Comparison of ENCODE assay signal across 1 cellular context in genomic region chr19:33273881-33274662, GRCh38.
TF ChIP-seq lines count a peak whose summit lies in the region.

No MANE protein-coding gene starts in this region.

TF ChIP-seq in HepG2, 621 proteins besides CTCF, POLR2A, EP300 and RAD21 (continued from another document and continues in another):
- TF ChIP-seq ZBTB46 (CRISPR knock-in tag; IDR thresholded peaks at IDR 0.05; ENCODE audit: borderline replicate concordance) (no peak), KDM5B (CRISPR knock-in tag; IDR thresholded peaks at IDR 0.05; ENCODE audit: borderline replicate concordance) (peak; percentile 70; the same call in 1 of the 2 replicates), GLMP (CRISPR knock-in tag; IDR thresholded peaks at IDR 0.05; ENCODE audit: borderline replicate concordance) (no peak; the same call in 1 of the 2 replicates), GABPA (IDR thresholded peaks at IDR 0.05; ENCODE audit: low read depth, low read length) (no peak), GABPA (CRISPR knock-in tag; IDR thresholded peaks at IDR 0.05; ENCODE audit: low read depth) (no peak), RBM22 (optimal IDR thresholded peaks at IDR 0.05; ENCODE audit: low read length) (no peak), ZNF136 (CRISPR knock-in tag; IDR thresholded peaks at IDR 0.05; ENCODE audit: low read depth) (0 out of 2 replicates have a peak, but pooled peaks have one; percentile 11), ZNF468 (CRISPR knock-in tag; IDR thresholded peaks at IDR 0.05) (no peak), NR0B2 (CRISPR knock-in tag; IDR thresholded peaks at IDR 0.05) (no peak), NBN (conservative IDR thresholded peaks at IDR 0.05) (no peak), NAIF1 (CRISPR knock-in tag; IDR thresholded peaks at IDR 0.05; ENCODE audit: borderline replicate concordance) (no peak), MIXL1 (CRISPR knock-in tag; IDR thresholded peaks at IDR 0.05) (peak; percentile 61; the same call in 1 of the 2 replicates), GPN1 (CRISPR knock-in tag; IDR thresholded peaks at IDR 0.05; ENCODE audit: borderline replicate concordance) (no peak), ZNF557 (CRISPR knock-in tag; IDR thresholded peaks at IDR 0.05) (no peak), ZNF883 (CRISPR knock-in tag; IDR thresholded peaks at IDR 0.05; ENCODE audit: not compliant biosample characterization) (peak; percentile 27), ZSCAN29 (CRISPR knock-in tag; conservative IDR thresholded peaks at IDR 0.05) (no peak), CHCHD3 (CRISPR knock-in tag; IDR thresholded peaks at IDR 0.05) (no peak), ZNF775 (CRISPR knock-in tag; IDR thresholded peaks at IDR 0.05; ENCODE audit: borderline replicate concordance) (no peak), POGZ (CRISPR knock-in tag; IDR thresholded peaks at IDR 0.05) (peak; percentile 10; the same call in 1 of the 2 replicates), SMARCC2 (IDR thresholded peaks at IDR 0.05) (no peak), CHD2 (IDR thresholded peaks at IDR 0.05; ENCODE audit: low read depth, low read length) (no peak), HNF4A (CRISPR knock-in tag; IDR thresholded peaks at IDR 0.05) (peak; percentile 62), GATAD2A (CRISPR knock-in tag; IDR thresholded peaks at IDR 0.05) (peak; percentile 80), ZNF280D (CRISPR knock-in tag; IDR thresholded peaks at IDR 0.05) (peak; percentile 86), ZNF747 (CRISPR knock-in tag; IDR thresholded peaks at IDR 0.05; ENCODE audit: borderline replicate concordance) (no peak), ELF3 (CRISPR knock-in tag; IDR thresholded peaks at IDR 0.05) (peak; percentile 93), ZNF598 (CRISPR knock-in tag; IDR thresholded peaks at IDR 0.05; ENCODE audit: borderline replicate concordance) (no peak), RARA (CRISPR knock-in tag; IDR thresholded peaks at IDR 0.05) (peak; percentile 85), HNF4G (IDR thresholded peaks at IDR 0.05; ENCODE audit: borderline replicate concordance, low read depth, low read length) (no peak), HNF4G (CRISPR knock-in tag; IDR thresholded peaks at IDR 0.05; ENCODE audit: borderline replicate concordance, low read depth) (peak; percentile 62; the same call in 1 of the 2 replicates), SP2 (CRISPR knock-in tag; IDR thresholded peaks at IDR 0.05) (no peak), HNF1B (CRISPR knock-in tag; IDR thresholded peaks at IDR 0.05) (peak; percentile 58; the same call in 1 of the 2 replicates), NR2F6 (IDR thresholded peaks at IDR 0.05) (peak; percentile 15; the same call in 1 of the 2 replicates), NR2F6 (CRISPR knock-in tag; IDR thresholded peaks at IDR 0.05) (peak; percentile 84), KLF11 (CRISPR knock-in tag; IDR thresholded peaks at IDR 0.05) (no peak), ZKSCAN8 (CRISPR knock-in tag; IDR thresholded peaks at IDR 0.05; ENCODE audit: borderline replicate concordance) (peak; percentile 66; the same call in 1 of the 2 replicates), KDM5A (IDR thresholded peaks at IDR 0.05; ENCODE audit: borderline replicate concordance, low read length) (no peak), ZNF607 (CRISPR knock-in tag; IDR thresholded peaks at IDR 0.05; ENCODE audit: borderline replicate concordance) (0 out of 2 replicates have a peak, but pooled peaks have one; percentile 21), TIGD3 (CRISPR knock-in tag; IDR thresholded peaks at IDR 0.05; ENCODE audit: borderline replicate concordance) (no peak), NFATC3 (CRISPR knock-in tag; IDR thresholded peaks at IDR 0.05) (no peak), FUBP1 (CRISPR knock-in tag; IDR thresholded peaks at IDR 0.05; ENCODE audit: borderline replicate concordance) (no peak)
- TF ChIP-seq, protein P1, sequence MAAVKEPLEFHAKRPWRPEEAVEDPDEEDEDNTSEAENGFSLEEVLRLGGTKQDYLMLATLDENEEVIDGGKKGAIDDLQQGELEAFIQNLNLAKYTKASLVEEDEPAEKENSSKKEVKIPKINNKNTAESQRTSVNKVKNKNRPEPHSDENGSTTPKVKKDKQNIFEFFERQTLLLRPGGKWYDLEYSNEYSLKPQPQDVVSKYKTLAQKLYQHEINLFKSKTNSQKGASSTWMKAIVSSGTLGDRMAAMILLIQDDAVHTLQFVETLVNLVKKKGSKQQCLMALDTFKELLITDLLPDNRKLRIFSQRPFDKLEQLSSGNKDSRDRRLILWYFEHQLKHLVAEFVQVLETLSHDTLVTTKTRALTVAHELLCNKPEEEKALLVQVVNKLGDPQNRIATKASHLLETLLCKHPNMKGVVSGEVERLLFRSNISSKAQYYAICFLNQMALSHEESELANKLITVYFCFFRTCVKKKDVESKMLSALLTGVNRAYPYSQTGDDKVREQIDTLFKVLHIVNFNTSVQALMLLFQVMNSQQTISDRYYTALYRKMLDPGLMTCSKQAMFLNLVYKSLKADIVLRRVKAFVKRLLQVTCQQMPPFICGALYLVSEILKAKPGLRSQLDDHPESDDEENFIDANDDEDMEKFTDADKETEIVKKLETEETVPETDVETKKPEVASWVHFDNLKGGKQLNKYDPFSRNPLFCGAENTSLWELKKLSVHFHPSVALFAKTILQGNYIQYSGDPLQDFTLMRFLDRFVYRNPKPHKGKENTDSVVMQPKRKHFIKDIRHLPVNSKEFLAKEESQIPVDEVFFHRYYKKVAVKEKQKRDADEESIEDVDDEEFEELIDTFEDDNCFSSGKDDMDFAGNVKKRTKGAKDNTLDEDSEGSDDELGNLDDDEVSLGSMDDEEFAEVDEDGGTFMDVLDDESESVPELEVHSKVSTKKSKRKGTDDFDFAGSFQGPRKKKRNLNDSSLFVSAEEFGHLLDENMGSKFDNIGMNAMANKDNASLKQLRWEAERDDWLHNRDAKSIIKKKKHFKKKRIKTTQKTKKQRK (IDR thresholded peaks at IDR 0.05; ENCODE audit: low read length) = no peak
- TF ChIP-seq, protein P2, sequence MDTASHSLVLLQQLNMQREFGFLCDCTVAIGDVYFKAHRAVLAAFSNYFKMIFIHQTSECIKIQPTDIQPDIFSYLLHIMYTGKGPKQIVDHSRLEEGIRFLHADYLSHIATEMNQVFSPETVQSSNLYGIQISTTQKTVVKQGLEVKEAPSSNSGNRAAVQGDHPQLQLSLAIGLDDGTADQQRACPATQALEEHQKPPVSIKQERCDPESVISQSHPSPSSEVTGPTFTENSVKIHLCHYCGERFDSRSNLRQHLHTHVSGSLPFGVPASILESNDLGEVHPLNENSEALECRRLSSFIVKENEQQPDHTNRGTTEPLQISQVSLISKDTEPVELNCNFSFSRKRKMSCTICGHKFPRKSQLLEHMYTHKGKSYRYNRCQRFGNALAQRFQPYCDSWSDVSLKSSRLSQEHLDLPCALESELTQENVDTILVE (CRISPR knock-in tag; IDR thresholded peaks at IDR 0.05) = peak; percentile 51; the same call in 1 of the 2 replicates
- TF ChIP-seq, protein P3, sequence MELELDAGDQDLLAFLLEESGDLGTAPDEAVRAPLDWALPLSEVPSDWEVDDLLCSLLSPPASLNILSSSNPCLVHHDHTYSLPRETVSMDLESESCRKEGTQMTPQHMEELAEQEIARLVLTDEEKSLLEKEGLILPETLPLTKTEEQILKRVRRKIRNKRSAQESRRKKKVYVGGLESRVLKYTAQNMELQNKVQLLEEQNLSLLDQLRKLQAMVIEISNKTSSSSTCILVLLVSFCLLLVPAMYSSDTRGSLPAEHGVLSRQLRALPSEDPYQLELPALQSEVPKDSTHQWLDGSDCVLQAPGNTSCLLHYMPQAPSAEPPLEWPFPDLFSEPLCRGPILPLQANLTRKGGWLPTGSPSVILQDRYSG (CRISPR knock-in tag; IDR thresholded peaks at IDR 0.05) = no peak
